Comparison of ENCODE assay signal across 8 cellular contexts in the genomic region with DNA sequence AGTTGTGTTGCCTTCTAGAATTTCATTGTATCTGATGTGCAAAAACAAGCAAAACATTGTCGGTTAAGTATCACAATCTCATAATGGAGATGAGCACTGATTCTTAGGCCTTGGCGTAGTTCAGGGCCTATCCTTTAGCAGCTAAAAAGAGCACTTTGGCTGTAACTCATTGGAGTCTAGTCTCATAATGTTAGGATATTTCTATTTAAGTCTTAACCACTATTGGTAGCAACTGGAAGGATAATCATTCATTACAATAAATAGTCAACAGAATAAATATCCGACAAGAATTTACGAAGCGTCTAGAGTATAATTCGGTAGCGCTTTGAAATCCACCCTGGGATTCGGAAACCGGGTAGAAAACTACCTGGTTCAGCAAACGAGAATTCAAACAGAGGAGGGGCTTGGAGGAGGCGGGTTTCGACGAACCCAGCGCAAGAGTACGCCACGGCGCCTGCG. TPM values are rescaled to one million over a fixed set of nuclear protein-coding genes. Genes with fewer than 3 reads are reported as not detected.
DNase-seq lines count a peak whose midpoint lies in the region; ATAC-seq and TF ChIP-seq lines count a peak whose summit lies in the region.

No MANE protein-coding gene starts in this region.

- intact Hi-C loops in thyroid gland (cut with DNase I), result no loop called here

- peak overlapping the region; percentile 96 to 99 (median 98) for H3K27ac ChIP-seq in thyroid gland

- in situ Hi-C loops in ACHN (cut with HindIII; ENCODE audit: low pct_ligation_motif_present, low pct_unique_long_range_greater_than_20kb, low sequenced_read_pairs), result no loop called here

- TF ChIP-seq POLR2A in thyroid gland (IDR thresholded peaks at IDR 0.05), result no peak

- ATAC-seq in HG02759 (IDR thresholded peaks at IDR 0.05; ENCODE audit: unreplicated experiment) (peak; percentile 74), omental fat pad (ENCODE audit: low FRiP score) (peak; percentile 86)

- no peak for TF ChIP-seq CTCF in GM12865 (IDR thresholded peaks at IDR 0.05; ENCODE audit: insufficient read depth, low read depth, low read length, missing control alignments)
- no peak for TF ChIP-seq CTCF in omental fat pad (IDR thresholded peaks at IDR 0.05)
- TF ChIP-seq CTCF in thyroid gland (IDR thresholded peaks at IDR 0.05), result peak in 1 of 6 experiments; percentile 4

- no peaks in the 10 kb centered on the region for H3K9me3 ChIP-seq in thyroid gland

- peaks cover 15 to 23% of the 10 kb centered on the region in 2 donors for H3K4me1 ChIP-seq in thyroid gland

- 3% methylated on average over 18 of the region's 18 CpGs for WGBS in thyroid gland, 2 donors

- H3K4me3 ChIP-seq in GM12865 (ENCODE audit: low read depth, low read length) (peak overlapping the region; percentile 61), thyroid gland (replicated peaks in 1 of 3) (peak overlapping the region in 2 of 3 donors; percentile 60 to 83)

- DNase-seq in ACHN (peak; percentile 88), GM12865 (ENCODE audit: low read depth) (peak; percentile 95), NCI-H774 (lab: John Stamatoyannopoulos, UW) (peak; percentile 92), germinal center (ENCODE audit: low spot score) (peak; percentile 90), omental fat pad (ENCODE audit: low spot score) (peak; percentile 34), thyroid gland (peak; percentile 90)
- DNase-seq in activated T-helper 9 cell treated with anti-CD3 and anti-CD28 coated beads, Interleukin-2, amount 50 U/mL, for 16 hours (ENCODE audit: low read depth), result peak; percentile 84

- no peaks in the 10 kb centered on the region for H3K36me3 ChIP-seq in thyroid gland

- no peaks in the 10 kb centered on the region for H3K27me3 ChIP-seq in thyroid gland

RNA-seq across cellular contexts. Expression of gene EED, which starts 0.5 kb away (rescaled TPM):
- total RNA-seq in omental fat pad, result 10 to 100 TPM; 13.2 to 29.6 (median 18.9) TPM
- 10 to 100 TPM; 25.5 to 46.0 (median 33.0) TPM for total RNA-seq in thyroid gland

RNA-seq across cellular contexts. Expression of gene HIKESHI, which starts 57.9 kb away (rescaled TPM):
- total RNA-seq in omental fat pad (10 to 100 TPM; 19.6 to 38.2 (median 33.9) TPM), thyroid gland (10 to 100 TPM; 32.9 to 53.6 (median 36.9) TPM)

Comparison
In these comparisons a context has a peak if more than half of its experiments do, and no peak if none do; other contexts are left out.
1. Peak in every context shown above with its lines: DNase-seq, ATAC-seq, H3K4me3 ChIP-seq and H3K27ac ChIP-seq.
2. DNase-seq: peak in every context shown above with its lines; median percentile 95 in GM12865; 92 in NCI-H774; 90 in germinal center; 90 in thyroid gland; 88 in ACHN; 84 in activated T-helper 9 cell treated with anti-CD3 and anti-CD28 coated beads, Interleukin-2, amount 50 U/mL, for 16 hours; 34 in omental fat pad.